In the genomic region with DNA sequence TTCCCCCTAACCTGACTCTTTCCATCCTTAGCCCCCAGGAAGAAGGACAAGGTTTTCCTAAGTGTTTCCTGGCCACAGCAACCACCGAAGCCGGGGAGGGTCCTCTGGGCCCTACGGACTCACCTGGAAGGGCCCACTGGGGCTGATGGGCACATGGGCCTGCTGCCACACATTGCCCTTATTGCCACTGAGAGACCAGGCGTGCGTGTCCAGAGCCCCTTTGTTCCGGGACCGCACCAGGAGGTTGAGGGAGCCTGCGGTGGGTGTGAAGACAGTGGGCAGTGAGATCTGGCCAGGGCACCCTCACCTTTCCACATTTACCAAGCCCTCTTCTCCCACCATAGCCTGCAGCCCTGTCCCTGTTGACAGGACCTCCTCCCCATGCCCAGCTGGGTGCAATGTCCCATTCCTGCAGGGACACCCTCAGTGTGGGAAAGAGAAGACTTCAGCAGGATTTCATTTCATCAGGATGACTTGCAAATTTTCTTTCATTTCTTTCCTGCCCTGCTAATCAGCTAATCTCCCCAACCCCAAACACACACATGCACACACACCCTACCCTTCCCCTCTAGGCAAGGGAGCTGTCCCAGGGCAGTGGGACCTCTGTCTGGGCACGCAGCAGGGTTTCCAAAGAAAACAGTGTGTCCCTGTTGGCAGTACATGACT, we compare ENCODE assay signal across 22 cellular contexts. TPM values are rescaled to one million over a fixed set of nuclear protein-coding genes. Genes with fewer than 3 reads are reported as not detected.
DNase-seq lines count a peak whose midpoint lies in the region; ATAC-seq and TF ChIP-seq lines count a peak whose summit lies in the region.
"Had no signal": no experiment of that assay in that cellular context is flagged by ENCODE, and none has a peak within 500 bp of the region (broad histone marks: within the 10 kb centered on the region; RNA-seq: fewer than 3 reads in every experiment).

No MANE protein-coding gene starts in this region.

- no peaks in the 10 kb centered on the region for H3K27me3 ChIP-seq in vagina
- H3K27me3 ChIP-seq in adrenal gland: no peaks in the 10 kb centered on the region
- H3K27me3 ChIP-seq: BLaER1, right atrium auricular region, stomach, upper lobe of right lung had no signal

- no peak overlapping the region for H3K4me3 Mint-ChIP-seq in activated T-cell treated with anti-CD3 and anti-CD28 coated beads, Interleukin-2, amount 50 U/mL, for 24 hours
- H3K4me3 Mint-ChIP-seq in brain (no peak overlapping the region), glutamatergic neuron (ENCODE audit: unreplicated experiment) (no peak overlapping the region)
- H3K4me3 Mint-ChIP-seq: activated CD4-positive, alpha-beta memory T cell treated with anti-CD3 and anti-CD28 coated beads for 36 hours; activated naive CD4-positive, alpha-beta T cell treated with anti-CD3 and anti-CD28 coated beads for 36 hours had no signal

- peak overlapping the region; percentile 16 for H3K27ac ChIP-seq in vagina
- H3K27ac ChIP-seq in adrenal gland: no peak overlapping the region
- H3K27ac ChIP-seq: BLaER1, lower lobe of right lung, right atrium auricular region, upper lobe of right lung had no signal

- peaks cover 1% of the 10 kb centered on the region for H3K36me3 Mint-ChIP-seq in activated T-cell treated with anti-CD3 and anti-CD28 coated beads, Interleukin-2, amount 50 U/mL, for 24 hours (ENCODE audit: low read depth)
- H3K36me3 Mint-ChIP-seq in brain (peaks cover 28% of the 10 kb centered on the region), glutamatergic neuron (ENCODE audit: unreplicated experiment) (peaks cover 15% of the 10 kb centered on the region)
- H3K36me3 Mint-ChIP-seq: activated CD4-positive, alpha-beta memory T cell treated with anti-CD3 and anti-CD28 coated beads for 36 hours had no signal

- peaks cover 35% of the 10 kb centered on the region for H3K4me1 Mint-ChIP-seq in activated T-cell treated with anti-CD3 and anti-CD28 coated beads, Interleukin-2, amount 50 U/mL, for 24 hours (ENCODE audit: low read depth)
- H3K4me1 Mint-ChIP-seq in brain (no peaks in the 10 kb centered on the region), glutamatergic neuron (ENCODE audit: low read depth, unreplicated experiment) (no peaks in the 10 kb centered on the region)

- H3K4me3 ChIP-seq in vagina: no peak overlapping the region
- no peak overlapping the region for H3K4me3 ChIP-seq in adrenal gland
- H3K4me3 ChIP-seq: BLaER1, lower lobe of right lung, right atrium auricular region, stomach, upper lobe of right lung had no signal

- H3K9me3 Mint-ChIP-seq in activated T-cell treated with anti-CD3 and anti-CD28 coated beads, Interleukin-2, amount 50 U/mL, for 24 hours: no peaks in the 10 kb centered on the region
- H3K9me3 Mint-ChIP-seq in brain (no peaks in the 10 kb centered on the region), glutamatergic neuron (ENCODE audit: unreplicated experiment) (peaks cover 23% of the 10 kb centered on the region)
- H3K9me3 Mint-ChIP-seq: activated CD4-positive, alpha-beta memory T cell treated with anti-CD3 and anti-CD28 coated beads for 36 hours; activated naive CD4-positive, alpha-beta T cell treated with anti-CD3 and anti-CD28 coated beads for 36 hours had no signal

- H3K4me1 ChIP-seq in vagina: peaks cover 10% of the 10 kb centered on the region
- H3K4me1 ChIP-seq in adrenal gland (replicated peaks in 1 of 2): no peaks in the 10 kb centered on the region
- H3K4me1 ChIP-seq: lower lobe of right lung, right atrium auricular region, stomach, upper lobe of right lung had no signal

- TF ChIP-seq POLR2A in vagina (IDR thresholded peaks at IDR 0.05): no peak
- no peak for TF ChIP-seq POLR2A in adrenal gland (IDR thresholded peaks at IDR 0.05)

- H3K36me3 ChIP-seq in vagina (no peaks in the 10 kb centered on the region), adrenal gland (replicated peaks in 1 of 2) (no peaks in the 10 kb centered on the region)
- H3K36me3 ChIP-seq: BLaER1, lower lobe of right lung, right atrium auricular region, upper lobe of right lung had no signal

- TF ChIP-seq CTCF in brain (conservative IDR thresholded peaks at IDR 0.05) (no peak), glutamatergic neuron (IDR thresholded peaks at IDR 0.05; ENCODE audit: partially characterized antibody, unreplicated experiment) (no peak), vagina (IDR thresholded peaks at IDR 0.05) (no peak), adrenal gland (IDR thresholded peaks at IDR 0.05) (no peak), GM10266 (IDR thresholded peaks at IDR 0.05; ENCODE audit: control insufficient read depth, insufficient read depth, low read depth, missing control alignments) (no peak)

- intact Hi-C loops in vagina (cut with DNase I) (no loop called here), adrenal gland (cut with DNase I) (no loop called here)

- no peaks in the 10 kb centered on the region for H3K9me3 ChIP-seq in vagina
- H3K9me3 ChIP-seq in adrenal gland (replicated peaks in 1 of 3): no peaks in the 10 kb centered on the region
- H3K9me3 ChIP-seq: BLaER1, Caco-2, lower lobe of right lung, right atrium auricular region, stomach, upper lobe of right lung had no signal

- 70 to 90% (median 86%) methylated on average over 7 to 9 of the region's 9 CpGs for WGBS in adrenal gland, 4 donors

- H3K27ac Mint-ChIP-seq in activated T-cell treated with anti-CD3 and anti-CD28 coated beads, Interleukin-2, amount 50 U/mL, for 24 hours: peak overlapping the region; percentile 3
- H3K27ac Mint-ChIP-seq in brain: peak overlapping the region in 3 of 5 experiments; percentile 7 to 29 (median 28)
- H3K27ac Mint-ChIP-seq in glutamatergic neuron (ENCODE audit: unreplicated experiment): peak overlapping the region; percentile 20
- H3K27ac Mint-ChIP-seq: activated CD4-positive, alpha-beta memory T cell treated with anti-CD3 and anti-CD28 coated beads for 36 hours; activated naive CD4-positive, alpha-beta T cell treated with anti-CD3 and anti-CD28 coated beads for 36 hours had no signal

- ATAC-seq in HG03457 (IDR thresholded peaks at IDR 0.05; ENCODE audit: unreplicated experiment): no peak
- ATAC-seq: lower lobe of right lung, upper lobe of right lung had no signal

- H3K27me3 Mint-ChIP-seq in activated T-cell treated with anti-CD3 and anti-CD28 coated beads, Interleukin-2, amount 50 U/mL, for 24 hours: no peaks in the 10 kb centered on the region
- H3K27me3 Mint-ChIP-seq in brain (peaks cover 8% of the 10 kb centered on the region), glutamatergic neuron (ENCODE audit: unreplicated experiment) (peaks cover 15% of the 10 kb centered on the region)
- H3K27me3 Mint-ChIP-seq: activated CD4-positive, alpha-beta memory T cell treated with anti-CD3 and anti-CD28 coated beads for 36 hours had no signal

- DNase-seq in activated T-cell treated with anti-CD3 and anti-CD28 coated beads, Interleukin-2, amount 50 U/mL, for 24 hours: no peak
- DNase-seq in activated T-cell treated with anti-CD3 and anti-CD28 coated beads, Interleukin-2, amount 50 U/mL, for 48 hours: no peak
- no peak for DNase-seq in glutamatergic neuron
- no peak for DNase-seq in vagina (ENCODE audit: extremely low spot score in 2 of 2)
- no peak for DNase-seq in adrenal gland
- no peak for DNase-seq in GM10266 (ENCODE audit: extremely low spot score)
- DNase-seq: activated CD4-positive, alpha-beta memory T cell treated with anti-CD3 and anti-CD28 coated beads for 36 hours; activated naive CD4-positive, alpha-beta T cell treated with anti-CD3 and anti-CD28 coated beads for 36 hours; Caco-2; kidney; lower lobe of right lung; NCI-H1436 treated with DMSO at 0.1 percent for 48 hours; NCI-H2171; nucleus accumbens; Right ventricle myocardium superior; stimulated activated CD4-positive, alpha-beta T cell treated with anti-CD3 and anti-CD28 coated beads, Interleukin-12 subunit alpha, Interleukin-12 subunit beta, amount 100 ng/mL, for 4 hours; stomach; upper lobe of right lung had no signal

RNA-seq across cellular contexts. Expression of gene MDGA1, which starts 59.1 kb away (rescaled TPM):
- polyA plus RNA-seq in brain (ENCODE audit: insufficient read depth, low read depth, low replicate concordance): 42.2 TPM
- total RNA-seq in glutamatergic neuron (ENCODE audit: unreplicated experiment): 908 TPM
- 6.6 TPM for total RNA-seq in vagina
- 10 to 100 TPM in 2 of 8 donors, 1 to 10 TPM in 6; 1.5 to 12.6 (median 6.0) TPM for total RNA-seq in adrenal gland
- 10 to 100 TPM in 1 of 3 donors, 1 to 10 TPM in 2; 3.4 to 14.4 (median 8.0) TPM for polyA plus RNA-seq in adrenal gland

Comparison
In these comparisons a context has a peak if more than half of its experiments do, and no peak if none do; other contexts are left out.
1. RNA of gene MDGA1, which starts 59.1 kb away (total RNA-seq): 908 TPM in glutamatergic neuron (single experiment); 1.5 to 12.6 TPM in adrenal gland and 6.6 TPM in vagina (single experiment); every median in the first group is over 10 times any median in the second.
2. Peak in every context shown above with its lines, with median percentiles within 50 percentile points of each other: H3K27ac Mint-ChIP-seq.